8 cellular contexts compared by ENCODE assay signal in the genomic region with DNA sequence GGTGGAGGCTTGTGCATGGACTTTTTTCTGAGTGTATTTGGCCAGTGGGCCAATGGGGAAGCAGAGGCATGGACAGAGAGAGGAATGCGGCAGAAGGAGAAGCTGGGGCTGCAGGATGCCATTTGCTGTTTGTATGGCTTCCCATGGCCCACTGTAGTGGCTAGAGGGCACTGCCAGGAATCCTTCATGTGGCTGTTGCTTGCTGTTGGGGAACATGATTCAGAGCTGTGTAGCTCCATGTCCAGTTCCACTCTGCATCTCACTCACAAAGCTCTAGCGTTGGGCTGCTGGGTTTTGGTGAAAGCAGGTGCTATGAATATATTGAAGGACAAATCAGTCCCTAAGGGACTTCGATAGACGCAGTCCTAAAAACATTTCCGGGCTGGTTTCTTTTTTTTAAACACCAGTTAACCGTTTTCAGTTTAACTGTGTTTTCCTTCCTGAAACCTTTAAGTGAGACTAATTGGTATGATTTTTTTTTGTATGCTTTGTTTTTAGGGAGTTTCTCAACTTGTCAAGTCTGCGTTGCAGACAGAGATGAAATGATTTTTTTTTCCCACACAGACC. TPM values are rescaled to one million over a fixed set of nuclear protein-coding genes. Genes with fewer than 3 reads are reported as not detected.
DNase-seq lines count a peak whose midpoint lies in the region; ATAC-seq and TF ChIP-seq lines count a peak whose summit lies in the region.

No MANE protein-coding gene starts in this region.

- POLR2A ChIA-PET in GM10248 (lab: Yijun Ruan, JAX), result interaction anchor here (1.0 to 1.4 kb wide), 7 partner anchors 46 to 70 kb away, joined by 3 to 7 read pairs (median 4); a partner anchor contains a TSS

- TF ChIP-seq POLR2A in erythroblast (IDR thresholded peaks at IDR 0.05; ENCODE audit: low read length), result no peak

- no peaks in the 10 kb centered on the region for H3K9me2 ChIP-seq in OCI-LY1 (ENCODE audit: low read depth, low read length)

- DNase-seq in GM10248 (ENCODE audit: extremely low spot score), result peak; percentile 67
- peak; percentile 33 to 46 for DNase-seq in erythroblast (lab: John Stamatoyannopoulos, UW)
- no peak for DNase-seq in H4 (ENCODE audit: low spot score)
- DNase-seq in NCI-H2081 (lab: John Stamatoyannopoulos, UW), result no peak
- no peak for DNase-seq in foreskin melanocyte

- H3K9ac ChIP-seq in OCI-LY1 (ENCODE audit: low read length) (no peak overlapping the region; the same call in 1 of the 2 replicates), stomach smooth muscle (ENCODE audit: low read length in 2 of 2) (peak overlapping the region in 1 of 2 donors; percentile 36)

- H3K4me3 ChIP-seq in OCI-LY1 (ENCODE audit: low read depth, low read length, poor library complexity, severe bottlenecking) (no peak overlapping the region), stomach smooth muscle (ENCODE audit: low read length in 2 of 2) (no peak overlapping the region)

- TF ChIP-seq CTCF in GM10248 (IDR thresholded peaks at IDR 0.05; ENCODE audit: control extremely low read depth, extremely low read depth, low read depth, missing control alignments) (no peak), OCI-LY1 (IDR thresholded peaks at IDR 0.05; ENCODE audit: low read length) (no peak)

- H3K36me3 ChIP-seq in OCI-LY1 (ENCODE audit: insufficient read depth, low read length), result no peaks in the 10 kb centered on the region
- peaks cover 8 to 11% of the 10 kb centered on the region in 2 donors for H3K36me3 ChIP-seq in stomach smooth muscle (ENCODE audit: control insufficient read depth in 2 of 2, insufficient read depth in 2 of 2, low read length in 2 of 2)

- no peak overlapping the region for H2AFZ ChIP-seq in OCI-LY1 (ENCODE audit: low read length)

- no peaks in the 10 kb centered on the region for H4K20me1 ChIP-seq in OCI-LY1 (ENCODE audit: insufficient read depth, low read length)

- H3K27ac ChIP-seq in OCI-LY1 (ENCODE audit: low read depth, low read length, poor library complexity, severe bottlenecking), result peak overlapping the region; percentile 69
- peak overlapping the region; percentile 11 for H3K27ac ChIP-seq in stomach smooth muscle (ENCODE audit: low read length)

- H3K27me3 ChIP-seq in OCI-LY1 (ENCODE audit: insufficient read depth, low read length) (no peaks in the 10 kb centered on the region), stomach smooth muscle (ENCODE audit: control insufficient read depth in 1 of 2, insufficient read depth in 2 of 2, low read length in 2 of 2) (no peaks in the 10 kb centered on the region)

- ATAC-seq in GM21526 (IDR thresholded peaks at IDR 0.05; ENCODE audit: low FRiP score, unreplicated experiment), result peak; percentile 40

- H3K4me1 ChIP-seq in OCI-LY1 (ENCODE audit: insufficient read depth, low read length, severe bottlenecking) (peaks cover 60% of the 10 kb centered on the region), stomach smooth muscle (ENCODE audit: control insufficient read depth, insufficient read depth, low read length) (peaks cover 76% of the 10 kb centered on the region)

- H3F3A ChIP-seq in OCI-LY1 (ENCODE audit: insufficient read depth, low read length), result no peaks in the 10 kb centered on the region

- H3K9me3 ChIP-seq in OCI-LY1 (ENCODE audit: low read length) (no peaks in the 10 kb centered on the region), stomach smooth muscle (ENCODE audit: control insufficient read depth in 2 of 2, low read length in 2 of 2) (no peaks in the 10 kb centered on the region)

- H3K4me2 ChIP-seq in OCI-LY1 (ENCODE audit: low read length), result peak overlapping the region; percentile 30

- CTCF ChIA-PET in GM10248 (lab: Yijun Ruan, JAX), result interaction anchor here (0.7 to 7.7 kb wide), 26 partner anchors 9 to 398 kb away, joined by 3 to 82 read pairs (median 5); a partner anchor contains a TSS

- H3K79me2 ChIP-seq in OCI-LY1 (ENCODE audit: insufficient read depth, low read length), result no peaks in the 10 kb centered on the region

RNA-seq across cellular contexts. Expression of a gene that starts 51.3 kb away (rescaled TPM):
- 6.9 and 9.6 TPM in 2 replicates for total RNA-seq in H4 (2014; rRNA removed; shearing (Covaris generic))

Comparison
In these comparisons a context has a peak if more than half of its experiments do, and no peak if none do; other contexts are left out.
1. DNase-seq: peak in GM10248 (single experiment) and erythroblast (2 of 2); none in H4 (single experiment), NCI-H2081 (0 of 2) and foreskin melanocyte (single experiment).